21 cellular contexts compared by ENCODE assay signal in the genomic region with DNA sequence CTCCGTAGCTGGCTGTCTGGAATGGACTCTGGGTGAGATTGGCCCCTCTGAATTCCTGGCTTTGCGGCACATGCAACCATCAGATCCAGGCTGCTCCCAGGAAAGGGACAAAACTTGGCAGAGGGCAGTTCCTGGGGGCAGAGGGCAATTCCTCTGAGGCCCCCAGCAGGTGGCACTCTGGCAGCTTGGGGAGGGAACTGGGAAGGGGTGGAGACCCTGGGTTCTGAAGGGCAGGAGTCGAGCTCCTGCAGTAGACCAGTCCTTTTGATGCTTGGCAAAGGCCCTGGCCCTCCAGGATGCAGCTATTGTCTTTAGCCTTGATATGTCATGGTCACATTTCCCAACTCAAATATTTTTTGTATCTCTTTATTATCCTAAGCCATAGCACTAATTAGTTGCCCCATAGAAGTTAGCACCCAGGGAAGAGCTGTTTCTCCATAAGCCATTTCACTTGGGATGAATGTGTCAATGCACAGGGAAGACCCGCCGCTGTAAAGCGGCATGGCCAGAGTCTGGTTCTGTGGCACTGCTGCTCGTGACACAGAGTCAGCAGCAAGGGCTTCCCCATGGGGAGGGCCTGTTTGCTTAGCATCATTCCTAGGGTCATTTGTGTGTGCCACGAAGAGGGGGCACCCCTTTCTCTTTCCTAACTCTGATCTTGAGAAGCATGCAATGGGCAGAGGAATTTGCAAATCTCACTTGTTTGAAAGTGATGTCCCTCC. TPM values are rescaled to one million over a fixed set of nuclear protein-coding genes. Genes with fewer than 3 reads are reported as not detected.
DNase-seq lines count a peak whose midpoint lies in the region; ATAC-seq and TF ChIP-seq lines count a peak whose summit lies in the region.
"Had no signal": no experiment of that assay in that cellular context is flagged by ENCODE, and none has a peak within 500 bp of the region (broad histone marks: within the 10 kb centered on the region; RNA-seq: fewer than 3 reads in every experiment).

No MANE protein-coding gene starts in this region.

- H3K4me1 ChIP-seq in GM23338 (ENCODE audit: insufficient read depth) (peaks cover 18% of the 10 kb centered on the region), OCI-LY1 (ENCODE audit: insufficient read depth, low read length, severe bottlenecking) (no peaks in the 10 kb centered on the region)
- H3K4me1 ChIP-seq: BLaER1, Caco-2 had no signal

- H3K9ac ChIP-seq in OCI-LY1 (ENCODE audit: low read length), result no peak overlapping the region
- H3K9ac ChIP-seq: BLaER1 had no signal

- 0 out of 2 replicates have a peak overlapping the region, but pooled peaks have one; percentile 60 for H3K4me2 ChIP-seq in GM23338
- no peak overlapping the region for H3K4me2 ChIP-seq in OCI-LY1 (ENCODE audit: low read length)
- H3K4me2 ChIP-seq: BLaER1 had no signal

- H3K4me3 ChIP-seq in GM23338 (no peak overlapping the region), OCI-LY1 (ENCODE audit: low read depth, low read length, poor library complexity, severe bottlenecking) (no peak overlapping the region), epithelial cell of proximal tubule (ENCODE audit: low read depth, low read length) (no peak overlapping the region)
- H3K4me3 ChIP-seq: BLaER1 had no signal

- no peak overlapping the region for H3K4me3 Mint-ChIP-seq in GM23338
- H3K4me3 Mint-ChIP-seq: CD4-positive, alpha-beta T cell had no signal

- H3F3A ChIP-seq in GM23338 (replicated peaks; ENCODE audit: low read depth) (no peaks in the 10 kb centered on the region; the same call in 1 of the 2 replicates), OCI-LY1 (ENCODE audit: insufficient read depth, low read length) (no peaks in the 10 kb centered on the region)

- peak; percentile 25 to 49; a peak in 3 of 4 replicates for TF ChIP-seq CTCF in GM23338 (conservative IDR thresholded peaks at IDR 0.05; ENCODE audit: low read depth in 2 of 2)
- peak; percentile 8; the same call in 1 of the 2 replicates for TF ChIP-seq CTCF in OCI-LY1 (IDR thresholded peaks at IDR 0.05; ENCODE audit: low read length)
- peak; percentile 18 for TF ChIP-seq CTCF in epithelial cell of proximal tubule (conservative IDR thresholded peaks at IDR 0.05; ENCODE audit: low read depth, low read length)

- intact Hi-C loops in posterior vena cava (cut with DNase I), result no loop called here
- intact Hi-C loops in left colon (cut with DNase I, micrococcal nuclease), result no loop called here

- no peaks in the 10 kb centered on the region for H3K36me3 Mint-ChIP-seq in GM23338 (ENCODE audit: low read depth)

- H3K27ac Mint-ChIP-seq in GM23338, result no peak overlapping the region
- H3K27ac Mint-ChIP-seq: CD4-positive, alpha-beta T cell had no signal

- 0 out of 2 replicates have a peak overlapping the region, but pooled peaks have one; percentile 51 for H3K27ac ChIP-seq in GM23338 (ENCODE audit: low read depth)
- H3K27ac ChIP-seq in OCI-LY1 (ENCODE audit: low read depth, low read length, poor library complexity, severe bottlenecking), result no peak overlapping the region
- H3K27ac ChIP-seq: BLaER1 had no signal

- H3K79me2 ChIP-seq in GM23338 (replicated peaks; ENCODE audit: insufficient read depth) (no peaks in the 10 kb centered on the region), OCI-LY1 (ENCODE audit: insufficient read depth, low read length) (no peaks in the 10 kb centered on the region)

- H3K4me1 Mint-ChIP-seq in GM23338, result peaks cover 25% of the 10 kb centered on the region

- H3K9me3 ChIP-seq in OCI-LY1 (ENCODE audit: low read length), result no peaks in the 10 kb centered on the region
- H3K9me3 ChIP-seq: BLaER1, Caco-2 had no signal

- no peaks in the 10 kb centered on the region for H3K9me3 Mint-ChIP-seq in GM23338
- H3K9me3 Mint-ChIP-seq: CD4-positive, alpha-beta T cell had no signal

- H2AFZ ChIP-seq in GM23338, result no peak overlapping the region
- H2AFZ ChIP-seq in OCI-LY1 (ENCODE audit: low read length), result no peak overlapping the region

- H3K36me3 ChIP-seq in GM23338 (ENCODE audit: insufficient read depth), result no peaks in the 10 kb centered on the region
- no peaks in the 10 kb centered on the region for H3K36me3 ChIP-seq in OCI-LY1 (ENCODE audit: insufficient read depth, low read length)
- H3K36me3 ChIP-seq: BLaER1 had no signal

- ATAC-seq in GM23338 (peak; percentile 69), left colon (no peak), HG02938 (IDR thresholded peaks at IDR 0.05; ENCODE audit: unreplicated experiment) (no peak)

- DNase-seq in GM23338 (ENCODE audit: low spot score) (no peak), epithelial cell of proximal tubule (ENCODE audit: low read depth) (no peak), posterior vena cava (ENCODE audit: low spot score) (peak; percentile 6), GF-D8 (lab: John Stamatoyannopoulos, UW) (no peak), left colon (no peak)
- DNase-seq: CD4-positive, alpha-beta T cell; DND-41; KG1; NCI-H1105; NCI-H146; NCI-H2029 treated with DMSO at 0.1 percent for 48 hours; NCI-H226; NCI-H524; NCI-H774; NK-92 treated with Interleukin-12 subunit alpha and Interleukin-12 subunit beta, amount 100 ng/mL, for 24 hours; OCI-M1; Right ventricle myocardium superior had no signal

- H3K9me2 ChIP-seq in GM23338 (ENCODE audit: insufficient read depth), result no peaks in the 10 kb centered on the region
- H3K9me2 ChIP-seq in OCI-LY1 (ENCODE audit: low read depth, low read length), result no peaks in the 10 kb centered on the region

- H3K27me3 Mint-ChIP-seq in GM23338 (ENCODE audit: insufficient read depth, low read depth, poor library complexity), result peaks cover 10% of the 10 kb centered on the region
- H3K27me3 Mint-ChIP-seq: CD4-positive, alpha-beta T cell had no signal

- H3K27me3 ChIP-seq in GM23338 (ENCODE audit: insufficient read depth) (no peaks in the 10 kb centered on the region), OCI-LY1 (ENCODE audit: insufficient read depth, low read length) (no peaks in the 10 kb centered on the region)
- H3K27me3 ChIP-seq: BLaER1 had no signal

- H4K20me1 ChIP-seq in GM23338 (replicated peaks; ENCODE audit: insufficient read depth) (no peaks in the 10 kb centered on the region), OCI-LY1 (ENCODE audit: insufficient read depth, low read length) (no peaks in the 10 kb centered on the region)
- H4K20me1 ChIP-seq: BLaER1 had no signal

TF ChIP-seq in GM23338, 12 proteins besides CTCF, POLR2A, EP300 and RAD21 (continues in another document):
- no peak for TF ChIP-seq ZNF114 (CRISPR knock-in tag; IDR thresholded peaks at IDR 0.05)
- TF ChIP-seq REST (IDR thresholded peaks at IDR 0.05; ENCODE audit: unreplicated experiment), result no peak
- TF ChIP-seq STAT1 (IDR thresholded peaks at IDR 0.05; ENCODE audit: unreplicated experiment), result no peak

RNA-seq across cellular contexts. Expression of gene CDK20, which starts 51.2 kb away (rescaled TPM):
- 3.2 and 3.6 TPM in 2 replicates for total RNA-seq in GM23338 (2014; rRNA removed; shearing (Covaris generic))
- polyA plus RNA-seq in GM23338 (2016; fragmentation: Nextera tagmentation; extraction: Ambion mirVana), result 2.1 and 2.5 TPM in 2 replicates
- total RNA-seq in epithelial cell of proximal tubule, result 4.5 and 4.8 TPM in 2 replicates
- total RNA-seq in posterior vena cava, result 1 to 10 TPM; 5.0 to 5.3 TPM
- total RNA-seq in left colon, result 10 to 100 TPM in 1 of 2 donors, 1 to 10 TPM in 1; 7.4 to 11.7 TPM
